In genomic region chr16:369866-370436, GRCh38 we compare ENCODE assay signal across 8 cellular contexts. TPM values are rescaled to one million over a fixed set of nuclear protein-coding genes. Genes with fewer than 3 reads are reported as not detected.
A peak's percentile ranks its signal among the peaks of the same experiment; 100 is the strongest.
DNase-seq lines count a peak whose midpoint lies in the region; ATAC-seq and TF ChIP-seq lines count a peak whose summit lies in the region.

No MANE protein-coding gene starts in this region.

- H3K36me3 ChIP-seq in ACC112 (ENCODE audit: insufficient read depth, low read length) (no peaks in the 10 kb centered on the region; the same call in 1 of the 2 replicates), HUES48 (ENCODE audit: control insufficient read depth, insufficient read depth, low read length) (peaks cover 68% of the 10 kb centered on the region), colonic mucosa (peaks cover 4% of the 10 kb centered on the region), mesodermal cell (ENCODE audit: control insufficient read depth, insufficient read depth, low read length) (peaks cover 72% of the 10 kb centered on the region)

- DNase-seq in colonic mucosa (no peak), RPMI8226 (no peak), globus pallidus (ENCODE audit: low spot score) (no peak)

- H2AFZ ChIP-seq in ACC112 (ENCODE audit: low read length, unreplicated experiment): no peak overlapping the region

- H3K9me3 ChIP-seq in HUES48 (ENCODE audit: control insufficient read depth, insufficient read depth, low read length) (no peaks in the 10 kb centered on the region), colonic mucosa (no peaks in the 10 kb centered on the region), mesodermal cell (ENCODE audit: control insufficient read depth, low read length) (no peaks in the 10 kb centered on the region)

- intact Hi-C loops in colonic mucosa (cut with DNase I): loop anchor here (10.0 kb wide), 1 partner anchor 145 kb away; the partner anchor contains the start of gene LUC7L

- 22 to 35% methylated on average over 16 to 24 of the region's 44 CpGs for WGBS in mesodermal cell (ENCODE audit: insufficient coverage in 2 of 2), 2 experiments

- no peak for TF ChIP-seq CTCF in colonic mucosa (IDR thresholded peaks at IDR 0.05)

- H3K9ac ChIP-seq in HUES48 (ENCODE audit: low read depth, low read length) (0 out of 2 replicates have a peak overlapping the region, but pooled peaks have one; percentile 21), colonic mucosa (ENCODE audit: low read depth in 2 of 2, low read length in 2 of 2) (no peak overlapping the region)

- peaks cover 3% of the 10 kb centered on the region for H3K4me1 ChIP-seq in ACC112 (ENCODE audit: control insufficient read depth, insufficient read depth, low read length, unreplicated experiment)
- 0 out of 2 replicates have a peak, but pooled peaks cover 3% of the 10 kb centered on the region for H3K4me1 ChIP-seq in HUES48 (ENCODE audit: control insufficient read depth, insufficient read depth, low read length)
- H3K4me1 ChIP-seq in colonic mucosa: peaks cover 5% of the 10 kb centered on the region
- peaks cover 10% of the 10 kb centered on the region for H3K4me1 ChIP-seq in mesodermal cell (ENCODE audit: control insufficient read depth, insufficient read depth, low read length, poor library complexity, severe bottlenecking)

- ATAC-seq in GM18868 (IDR thresholded peaks at IDR 0.05; ENCODE audit: unreplicated experiment): no peak
- ATAC-seq in HG03280 (IDR thresholded peaks at IDR 0.05; ENCODE audit: unreplicated experiment): no peak

- H3K27ac ChIP-seq in ACC112 (ENCODE audit: low read depth, low read length): no peak overlapping the region
- H3K27ac ChIP-seq in HUES48 (ENCODE audit: low read depth, low read length): no peak overlapping the region
- no peak overlapping the region for H3K27ac ChIP-seq in colonic mucosa
- no peak overlapping the region for H3K27ac ChIP-seq in mesodermal cell (ENCODE audit: low read depth, low read length, severe bottlenecking)

- no peaks in the 10 kb centered on the region for H3K27me3 ChIP-seq in ACC112 (ENCODE audit: insufficient read depth, low read length)
- H3K27me3 ChIP-seq in HUES48 (ENCODE audit: control insufficient read depth, insufficient read depth, low read length): no peaks in the 10 kb centered on the region
- no peaks in the 10 kb centered on the region for H3K27me3 ChIP-seq in colonic mucosa

- peak overlapping the region; percentile 68 for H3K4me3 ChIP-seq in ACC112 (ENCODE audit: low read depth, low read length)
- H3K4me3 ChIP-seq in HUES48 (ENCODE audit: low read depth, low read length): peak overlapping the region; percentile 77
- peak overlapping the region; percentile 41 for H3K4me3 ChIP-seq in colonic mucosa
- H3K4me3 ChIP-seq in mesodermal cell (ENCODE audit: extremely low read depth, insufficient read depth, low read length, poor library complexity, severe bottlenecking): peak overlapping the region; percentile 37

- H3K79me2 ChIP-seq in ACC112 (ENCODE audit: control insufficient read depth, insufficient read depth, low read length, unreplicated experiment): no peaks in the 10 kb centered on the region

RNA-seq across cellular contexts. Expression of gene MRPL28, which starts 0.4 kb away (rescaled TPM):
- 10 to 100 TPM; 59.4 to 75.4 TPM for total RNA-seq in colonic mucosa
- polyA plus RNA-seq in mesodermal cell (2013, experiment 1 of 2): 82.8 TPM
- polyA plus RNA-seq in mesodermal cell (2013, experiment 2 of 2): 81.9 TPM

RNA-seq across cellular contexts. Expression of gene PGAP6, which starts 11.8 kb away (rescaled TPM):
- total RNA-seq in colonic mucosa: 100 to 1,000 TPM in 1 of 2 donors, 10 to 100 TPM in 1; 99.6 to 102 TPM
- polyA plus RNA-seq in mesodermal cell (2013, experiment 1 of 2): 81.4 TPM
- 64.9 TPM for polyA plus RNA-seq in mesodermal cell (2013, experiment 2 of 2)

RNA-seq across cellular contexts. Expression of gene AXIN1, which starts 17.4 kb away (rescaled TPM):
- total RNA-seq in colonic mucosa: 10 to 100 TPM; 33.4 to 34.3 TPM
- polyA plus RNA-seq in mesodermal cell (2013, experiment 1 of 2): 20.5 TPM
- 20.3 TPM for polyA plus RNA-seq in mesodermal cell (2013, experiment 2 of 2)

RNA-seq across cellular contexts. Expression of gene NME4, which starts 27.0 kb away (rescaled TPM):
- 10 to 100 TPM; 38.3 to 63.6 TPM for total RNA-seq in colonic mucosa
- 320 TPM for polyA plus RNA-seq in mesodermal cell (2013, experiment 1 of 2)
- polyA plus RNA-seq in mesodermal cell (2013, experiment 2 of 2): 312 TPM

RNA-seq across cellular contexts. Expression of gene DECR2, which starts 31.7 kb away (rescaled TPM):
- 10 to 100 TPM; 31.3 to 50.2 TPM for total RNA-seq in colonic mucosa
- 15.1 TPM for polyA plus RNA-seq in mesodermal cell (2013, experiment 1 of 2)
- polyA plus RNA-seq in mesodermal cell (2013, experiment 2 of 2): 14.9 TPM
